Comparison of ENCODE assay signal across 33 cellular contexts in the genomic region with DNA sequence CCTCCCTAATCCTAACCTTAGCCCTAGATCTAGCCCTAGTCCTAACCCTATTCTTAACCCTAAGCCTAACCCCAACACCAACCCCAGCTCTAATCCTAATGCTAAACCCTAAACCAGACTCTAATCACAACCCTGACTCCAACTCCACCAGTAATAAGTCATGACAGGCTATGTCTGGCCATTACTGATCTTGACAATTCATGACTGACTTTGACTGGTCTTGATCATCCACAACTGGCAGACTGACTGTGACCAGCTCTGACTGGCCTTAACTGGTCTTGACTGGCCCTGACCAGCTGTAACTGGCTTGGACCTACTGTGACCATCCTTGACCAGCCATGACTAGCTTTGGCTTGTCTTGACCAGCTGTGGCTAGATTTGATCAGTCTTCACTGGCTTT.
"Had no signal": no experiment of that assay in that cellular context is flagged by ENCODE, and none has a peak within 500 bp of the region (broad histone marks: within the 10 kb centered on the region; RNA-seq: fewer than 3 reads in every experiment).

No MANE protein-coding gene starts in this region.

- H3K9me3 ChIP-seq: adrenal gland had no signal

- H3K27ac ChIP-seq: adrenal gland, PC-9, RWPE1, VCaP had no signal

- H3K4me3 ChIP-seq: adrenal gland, PC-9 had no signal

- H3K4me1 ChIP-seq: adrenal gland had no signal

- H3K27me3 ChIP-seq: adrenal gland had no signal

- H3K27me3 Mint-ChIP-seq: activated B cell treated with CpG ODN at 0.5 μM for 24 hours; activated CD4-positive, alpha-beta T cell treated with anti-CD3 and anti-CD28 coated beads, Interleukin-2, amount 10 ng/mL, durations not matched to agents 24 days and 14 days had no signal

- H3K27ac Mint-ChIP-seq: activated B cell treated with CpG ODN at 0.5 μM for 24 hours; activated CD4-positive, alpha-beta T cell treated with anti-CD3 and anti-CD28 coated beads, Interleukin-2, amount 10 ng/mL, durations not matched to agents 24 days and 14 days; activated naive CD4-positive, alpha-beta T cell treated with anti-CD3 and anti-CD28 coated beads for 36 hours; activated naive CD4-positive, alpha-beta T cell treated with anti-CD3 and anti-CD28 coated beads, Interleukin-2, amount 50 U/mL, for 72 hours; activated T-helper 1 cell treated with anti-CD3 and anti-CD28 coated beads, Interleukin-12 subunit alpha, Interleukin-12 subunit beta, Interleukin-2, Interleukin-4 antibody, amounts not matched to agents 30 ng/mL and 10 ng/mL and 1 ng/mL, durations not matched to agents 14 hours and 24 hours and 36 hours; brain had no signal

- FAIRE-seq: RCC 7860 had no signal

- H3K36me3 ChIP-seq: adrenal gland had no signal

- H3K4me3 Mint-ChIP-seq: activated B cell treated with CpG ODN at 0.5 μM for 24 hours; activated CD4-positive, alpha-beta T cell treated with anti-CD3 and anti-CD28 coated beads, Interleukin-2, amount 10 ng/mL, durations not matched to agents 24 days and 14 days; activated naive CD4-positive, alpha-beta T cell treated with anti-CD3 and anti-CD28 coated beads for 36 hours; activated T-cell treated with anti-CD3 and anti-CD28 coated beads, Interleukin-2, amount 50 U/mL, for 4 hours; activated T-helper 1 cell treated with anti-CD3 and anti-CD28 coated beads, Interleukin-12 subunit alpha, Interleukin-12 subunit beta, Interleukin-2, Interleukin-4 antibody, amounts not matched to agents 30 ng/mL and 10 ng/mL and 1 ng/mL, durations not matched to agents 14 hours and 24 hours and 36 hours; brain had no signal

- H2AFZ ChIP-seq: PC-9 had no signal

- DNase-seq: activated B cell treated with CpG ODN at 0.5 μM for 24 hours; activated CD4-positive, alpha-beta T cell treated with anti-CD3 and anti-CD28 coated beads, Interleukin-2, amount 10 ng/mL, durations not matched to agents 24 days and 14 days; activated CD4-positive, alpha-beta T cell treated with anti-CD3 and anti-CD28 coated beads, Interleukin-2, amount 50 U/mL, for 4 hours; activated CD4-positive, CD25-positive, alpha-beta regulatory T cell treated with anti-CD3 and anti-CD28 coated beads, Interleukin-2, amount 50 U/mL, for 72 hours; activated CD8-positive, alpha-beta memory T cell treated with anti-CD3 and anti-CD28 coated beads, Interleukin-2, amount 50 U/mL, for 4 hours; activated gamma-delta T cell treated with Interleukin-2 at 50 U/mL for 16 hours; activated naive CD4-positive, alpha-beta T cell treated with anti-CD3 and anti-CD28 coated beads for 36 hours; activated T-cell treated with anti-CD3 and anti-CD28 coated beads for 4 hours; activated T-cell treated with anti-CD3 and anti-CD28 coated beads, Interleukin-2, amount 50 U/mL, for 4 hours; adrenal gland; anterior cingulate cortex; caudate nucleus; cerebellar nuclear complex; Karpas-422; NCI-H1048; NCI-H1105 treated with DMSO at 0.1 percent for 48 hours; NCI-H1436; NCI-H1694; NCI-H2029; NCI-H345; NCI-H524 treated with DMSO at 0.1 percent for 48 hours; PC-9; Right ventricle myocardium superior; SW 1271; T-helper 1 cell; T-helper 2 cell; T-helper 9 cell had no signal

- H3K36me3 Mint-ChIP-seq: activated naive CD4-positive, alpha-beta T cell treated with anti-CD3 and anti-CD28 coated beads, Interleukin-2, amount 50 U/mL, for 72 hours; brain had no signal

- H3K9me3 Mint-ChIP-seq: activated B cell treated with CpG ODN at 0.5 μM for 24 hours; activated CD4-positive, alpha-beta T cell treated with anti-CD3 and anti-CD28 coated beads, Interleukin-2, amount 10 ng/mL, durations not matched to agents 24 days and 14 days; activated naive CD4-positive, alpha-beta T cell treated with anti-CD3 and anti-CD28 coated beads for 36 hours; activated naive CD4-positive, alpha-beta T cell treated with anti-CD3 and anti-CD28 coated beads, Interleukin-2, amount 50 U/mL, for 72 hours; activated T-cell treated with anti-CD3 and anti-CD28 coated beads, Interleukin-2, amount 50 U/mL, for 4 hours; activated T-helper 1 cell treated with anti-CD3 and anti-CD28 coated beads, Interleukin-12 subunit alpha, Interleukin-12 subunit beta, Interleukin-2, Interleukin-4 antibody, amounts not matched to agents 30 ng/mL and 10 ng/mL and 1 ng/mL, durations not matched to agents 14 hours and 24 hours and 36 hours; brain had no signal

- H3K4me2 ChIP-seq: PC-9 had no signal

- ATAC-seq: activated T-cell treated with anti-CD3 and anti-CD28 coated beads, Interleukin-2, amount 50 U/mL, for 4 hours had no signal
